In genomic region chr7:139080905-139081304, GRCh38 we compare ENCODE assay signal across 1 cellular context.
TF ChIP-seq lines count a peak whose summit lies in the region.

No MANE protein-coding gene starts in this region.

TF ChIP-seq in endothelial cell of umbilical vein, 7 proteins besides CTCF, POLR2A, EP300 and RAD21:
- TF ChIP-seq GATA2 (IDR thresholded peaks at IDR 0.05; ENCODE audit: insufficient read depth, insufficient read length, low read depth, low read length) (no peak), MAX (IDR thresholded peaks at IDR 0.05; ENCODE audit: insufficient read depth, insufficient read length) (peak; percentile 12)
